In the genomic region with DNA sequence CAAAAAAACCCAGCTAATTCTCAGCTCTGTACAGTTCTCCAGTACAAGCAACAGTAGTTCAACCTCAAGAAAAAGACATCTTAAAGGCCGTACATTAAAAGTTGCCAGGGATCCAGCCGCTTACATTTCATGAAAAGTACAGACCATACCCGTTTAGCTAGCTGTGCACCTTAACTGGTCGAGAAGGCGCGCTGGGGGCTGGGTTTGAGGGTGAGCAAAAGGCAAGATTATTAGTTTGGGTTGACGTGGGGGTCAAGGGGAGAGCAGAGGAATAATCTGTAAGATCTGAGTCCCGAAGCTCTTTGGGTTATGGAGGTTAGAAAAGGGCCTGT, we compare ENCODE assay signal across 8 cellular contexts. TPM values are rescaled to one million over a fixed set of nuclear protein-coding genes. Genes with fewer than 3 reads are reported as not detected.
A peak's percentile ranks its signal among the peaks of the same experiment; 100 is the strongest.
DNase-seq lines count a peak whose midpoint lies in the region; ATAC-seq and TF ChIP-seq lines count a peak whose summit lies in the region.

No MANE protein-coding gene starts in this region.

- H3K36me3 ChIP-seq in RWPE2 (ENCODE audit: low read depth): peaks cover 16% of the 10 kb centered on the region
- no peaks in the 10 kb centered on the region for H3K36me3 ChIP-seq in smooth muscle cell (ENCODE audit: low read depth)

- TF ChIP-seq CTCF in RWPE2 (IDR thresholded peaks at IDR 0.05; ENCODE audit: poor library complexity, severe bottlenecking) (no peak), smooth muscle cell (IDR thresholded peaks at IDR 0.05; ENCODE audit: borderline replicate concordance, insufficient read depth, poor library complexity, severe bottlenecking) (no peak)

- H3K4me3 ChIP-seq in RWPE2 (ENCODE audit: severe bottlenecking) (peak overlapping the region; percentile 75), right cardiac atrium (ENCODE audit: low read length) (peak overlapping the region; percentile 58), smooth muscle cell (peak overlapping the region; percentile 96)

- H3K27ac ChIP-seq in RWPE2 (ENCODE audit: poor library complexity, severe bottlenecking): peak overlapping the region; percentile 93
- peak overlapping the region; percentile 94 for H3K27ac ChIP-seq in right cardiac atrium (ENCODE audit: low read length)
- H3K27ac ChIP-seq in smooth muscle cell (ENCODE audit: low read depth): peak overlapping the region; percentile 92

- H3K4me2 ChIP-seq in smooth muscle cell: peak overlapping the region; percentile 88

- H3K36me3 Mint-ChIP-seq in activated naive CD4-positive, alpha-beta T cell treated with anti-CD3 and anti-CD28 coated beads, Interleukin-2, amount 50 U/mL, for 72 hours: peaks cover 0 to 17% of the 10 kb centered on the region in 2 donors

- DNase-seq in NCI-H345 (lab: John Stamatoyannopoulos, UW) (peak; percentile 33), NCI-H345 treated with DMSO at 0.1 percent for 48 hours (lab: John Stamatoyannopoulos, UW; ENCODE audit: unreplicated experiment) (no peak), RWPE2 (ENCODE audit: low spot score) (peak; percentile 57), right cardiac atrium (peak; percentile 41 to 78 (median 74)), smooth muscle cell (lab: John Stamatoyannopoulos, UW; ENCODE audit: unreplicated experiment) (peak; percentile 19), kidney tubule cell (ENCODE audit: low spot score) (no peak)
- peak in 1 of 2 donors; percentile 58 for DNase-seq in activated naive CD4-positive, alpha-beta T cell treated with anti-CD3 and anti-CD28 coated beads, Interleukin-2, amount 50 U/mL, for 72 hours (ENCODE audit: low spot score in 2 of 2)

- H3K9me3 Mint-ChIP-seq in activated naive CD4-positive, alpha-beta T cell treated with anti-CD3 and anti-CD28 coated beads, Interleukin-2, amount 50 U/mL, for 72 hours: no peaks in the 10 kb centered on the region

- H3K4me1 ChIP-seq in RWPE2 (ENCODE audit: insufficient read depth, poor library complexity, severe bottlenecking) (peaks cover 26% of the 10 kb centered on the region), right cardiac atrium (ENCODE audit: control insufficient read depth, insufficient read depth, low read length) (no peaks in the 10 kb centered on the region), smooth muscle cell (ENCODE audit: low read depth) (peaks cover 36% of the 10 kb centered on the region)

- H3K9me3 ChIP-seq in RWPE2 (ENCODE audit: severe bottlenecking): no peaks in the 10 kb centered on the region
- no peaks in the 10 kb centered on the region for H3K9me3 ChIP-seq in right cardiac atrium (ENCODE audit: control insufficient read depth, low read length)
- H3K9me3 ChIP-seq in smooth muscle cell (replicated peaks; ENCODE audit: low read depth): no peaks in the 10 kb centered on the region

- peaks cover 35% of the 10 kb centered on the region for H3K79me2 ChIP-seq in smooth muscle cell (ENCODE audit: low read depth)

- intact Hi-C loops in right cardiac atrium (cut with DNase I): no loop called here

- H3K9ac ChIP-seq in smooth muscle cell (ENCODE audit: low read depth): peak overlapping the region; percentile 83

- peak overlapping the region; percentile 96 to 99 for H3K27ac Mint-ChIP-seq in activated naive CD4-positive, alpha-beta T cell treated with anti-CD3 and anti-CD28 coated beads, Interleukin-2, amount 50 U/mL, for 72 hours

- whole genome bisulfite sequencing in right cardiac atrium: under 1% methylated on average over 8 of the region's 8 CpGs
- whole genome bisulfite sequencing in smooth muscle cell (ENCODE audit: low lambda C conversion rate): 0% methylated on average over 8 of the region's 8 CpGs

- peak overlapping the region; percentile 89 for H2AFZ ChIP-seq in smooth muscle cell (ENCODE audit: low read depth)

- ATAC-seq in HG03095 (IDR thresholded peaks at IDR 0.05; ENCODE audit: unreplicated experiment): peak; percentile 14
- peak; percentile 20; the same call in 1 of the 3 replicates for ATAC-seq in RWPE2 (ENCODE audit: low read depth)
- peak; percentile 12 to 19 for ATAC-seq in activated naive CD4-positive, alpha-beta T cell treated with anti-CD3 and anti-CD28 coated beads, Interleukin-2, amount 50 U/mL, for 72 hours
- ATAC-seq in right cardiac atrium: peak; percentile 32 to 39

- H4K20me1 ChIP-seq in smooth muscle cell (ENCODE audit: low read depth): peaks cover 21% of the 10 kb centered on the region

- H3K27me3 ChIP-seq in RWPE2 (ENCODE audit: insufficient read depth, poor library complexity, severe bottlenecking) (no peaks in the 10 kb centered on the region), right cardiac atrium (ENCODE audit: control insufficient read depth, insufficient read depth) (no peaks in the 10 kb centered on the region), smooth muscle cell (ENCODE audit: low read depth) (no peaks in the 10 kb centered on the region)

- peaks cover 14% of the 10 kb centered on the region for H3F3A ChIP-seq in smooth muscle cell (ENCODE audit: low read depth)

RNA-seq across cellular contexts. Expression of a gene that starts 0.6 kb away (rescaled TPM):
- total RNA-seq in activated naive CD4-positive, alpha-beta T cell treated with anti-CD3 and anti-CD28 coated beads, Interleukin-2, amount 50 U/mL, for 72 hours: 10 to 100 TPM; 27.0 to 35.0 TPM
- total RNA-seq in right cardiac atrium (10 to 100 TPM; 30.1 to 33.8 (median 31.7) TPM), smooth muscle cell (41.2 and 47.1 TPM in 2 replicates)
- polyA plus RNA-seq in right cardiac atrium (9.8 TPM), smooth muscle cell (14.6 and 16.3 TPM in 2 replicates)

Comparison
In these comparisons a context has a peak if more than half of its experiments do, and no peak if none do; other contexts are left out.
1. DNase-seq: peak in NCI-H345 (single experiment), RWPE2 (single experiment), right cardiac atrium (3 of 3) and smooth muscle cell (single experiment); none in NCI-H345 treated with DMSO at 0.1 percent for 48 hours (single experiment) and kidney tubule cell (single experiment).
2. Peak in every context shown above with its lines, with median percentiles within 50 percentile points of each other: ATAC-seq, H3K27ac ChIP-seq and H3K4me3 ChIP-seq.